8 cellular contexts compared by ENCODE assay signal in genomic region chr20:14337400-14338171, GRCh38. TPM values are rescaled to one million over a fixed set of nuclear protein-coding genes. Genes with fewer than 3 reads are reported as not detected.
DNase-seq lines count a peak whose midpoint lies in the region; ATAC-seq lines count a peak whose summit lies in the region.

Gene FLRT3 (minus strand): TSS chr20:14337612. CDS start chr20:14327506, 10,106 bp downstream.

- H3K27ac ChIP-seq in angular gyrus (ENCODE audit: low read depth, low read length): peak within 1 kb of the TSS; percentile 76

- DNase-seq in DMS114 treated with DMSO at 0.1 percent for 48 hours (lab: John Stamatoyannopoulos, UW; ENCODE audit: unreplicated experiment): peak; percentile 77
- peak; percentile 89 for DNase-seq in NCI-H460 (ENCODE audit: extremely low read depth, low read depth)
- DNase-seq in left ventricle myocardium superior: peak; percentile 40
- DNase-seq in posterior cingulate gyrus: peak; percentile 66 to 97 (median 80)
- DNase-seq in activated CD8-positive, alpha-beta memory T cell treated with anti-CD3 and anti-CD28 coated beads, Interleukin-2, amount 10 ng/mL, durations not matched to agents 7 days and 5 days: no peak

- ATAC-seq in GM19463 (IDR thresholded peaks at IDR 0.05; ENCODE audit: unreplicated experiment): peak; percentile 92
- peak; percentile 97 for ATAC-seq in HG03469 (IDR thresholded peaks at IDR 0.05; ENCODE audit: unreplicated experiment)
- ATAC-seq in left ventricle myocardium superior: peak; percentile 97
- no peak for ATAC-seq in activated CD8-positive, alpha-beta memory T cell treated with anti-CD3 and anti-CD28 coated beads, Interleukin-2, amount 10 ng/mL, durations not matched to agents 7 days and 5 days

- H3K4me3 Mint-ChIP-seq in activated CD8-positive, alpha-beta memory T cell treated with anti-CD3 and anti-CD28 coated beads, Interleukin-2, amount 10 ng/mL, durations not matched to agents 7 days and 5 days: no peak within 1 kb of the TSS

- no peak within 1 kb of the TSS for H3K27ac Mint-ChIP-seq in activated CD8-positive, alpha-beta memory T cell treated with anti-CD3 and anti-CD28 coated beads, Interleukin-2, amount 10 ng/mL, durations not matched to agents 7 days and 5 days

- intact Hi-C loops in left ventricle myocardium superior (cut with micrococcal nuclease): no loop called here
- intact Hi-C loops in posterior cingulate gyrus (cut with DNase I): loop anchor here (10.0 kb wide), 1 partner anchor 607 kb away; no protein-coding TSS in a partner anchor

- CTCF ChIA-PET in activated CD8-positive, alpha-beta memory T cell treated with anti-CD3 and anti-CD28 coated beads, Interleukin-2, amount 10 ng/mL, durations not matched to agents 7 days and 5 days (lab: Charles Lee): no interaction called here

- H3K27me3 Mint-ChIP-seq in activated CD8-positive, alpha-beta memory T cell treated with anti-CD3 and anti-CD28 coated beads, Interleukin-2, amount 10 ng/mL, durations not matched to agents 7 days and 5 days: no peaks in the 10 kb centered on the region

- no peaks in the 10 kb centered on the region for H3K36me3 Mint-ChIP-seq in activated CD8-positive, alpha-beta memory T cell treated with anti-CD3 and anti-CD28 coated beads, Interleukin-2, amount 10 ng/mL, durations not matched to agents 7 days and 5 days

- no peaks in the 10 kb centered on the region for H3K4me1 Mint-ChIP-seq in activated CD8-positive, alpha-beta memory T cell treated with anti-CD3 and anti-CD28 coated beads, Interleukin-2, amount 10 ng/mL, durations not matched to agents 7 days and 5 days

- peaks cover 5% of the 10 kb centered on the region for H3K9me3 Mint-ChIP-seq in activated CD8-positive, alpha-beta memory T cell treated with anti-CD3 and anti-CD28 coated beads, Interleukin-2, amount 10 ng/mL, durations not matched to agents 7 days and 5 days (ENCODE audit: low read depth)

RNA-seq across cellular contexts. Expression of gene FLRT3, which starts in this region (rescaled TPM):
- 0.69 and 2.5 TPM in 2 replicates for total RNA-seq in NCI-H460 (2014; rRNA removed; shearing (Covaris generic))
- polyA plus RNA-seq in NCI-H460 (2014; cell fraction: nucleus; rRNA removed): 0.70 and 1.1 TPM in 2 replicates
- 1.0 TPM for total RNA-seq in left ventricle myocardium superior
- not detected for total RNA-seq in activated CD8-positive, alpha-beta memory T cell treated with anti-CD3 and anti-CD28 coated beads, Interleukin-2, amount 10 ng/mL, durations not matched to agents 7 days and 5 days
